8 cellular contexts compared by ENCODE assay signal in the genomic region with DNA sequence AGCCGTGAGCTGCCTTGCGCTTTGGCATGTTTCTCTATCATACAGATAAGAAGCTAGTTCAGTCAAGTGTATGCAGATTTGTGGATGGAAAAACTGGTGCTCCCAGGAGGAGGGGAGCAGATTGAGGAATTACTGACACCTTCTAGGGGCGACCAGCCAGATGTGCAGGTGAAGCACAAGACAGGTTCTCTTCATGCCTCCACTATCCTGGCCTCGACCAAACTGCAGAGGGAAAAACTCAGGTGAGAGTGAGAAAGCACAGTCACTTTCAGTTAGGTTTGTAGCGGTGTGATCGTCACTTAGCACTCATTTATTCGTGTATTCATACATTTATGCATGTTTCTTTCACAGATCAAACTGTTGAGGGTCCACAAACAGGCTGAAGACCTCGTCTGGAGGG. TPM values are rescaled to one million over a fixed set of nuclear protein-coding genes. Genes with fewer than 3 reads are reported as not detected.
A peak's percentile ranks its signal among the peaks of the same experiment; 100 is the strongest.
DNase-seq lines count a peak whose midpoint lies in the region; ATAC-seq and TF ChIP-seq lines count a peak whose summit lies in the region.

No MANE protein-coding gene starts in this region.

- H3K4me3 ChIP-seq in adrenal gland (peak overlapping the region in 3 of 4 donors; percentile 31 to 67 (median 61)), left lung (peak overlapping the region; percentile 90 to 100), thymus (ENCODE audit: low read length) (peak overlapping the region; percentile 97)

- peak overlapping the region; percentile 91 for H3K4me3 Mint-ChIP-seq in activated CD4-positive, alpha-beta T cell treated with anti-CD3 and anti-CD28 coated beads, Interleukin-2, amount 10 ng/mL, durations not matched to agents 24 days and 14 days

- H3K4me1 Mint-ChIP-seq in activated CD4-positive, alpha-beta T cell treated with anti-CD3 and anti-CD28 coated beads, Interleukin-2, amount 10 ng/mL, durations not matched to agents 24 days and 14 days, result peaks cover 41% of the 10 kb centered on the region

- intact Hi-C loops in activated CD4-positive, alpha-beta T cell treated with anti-CD3 and anti-CD28 coated beads, Interleukin-2, amount 10 ng/mL, durations not matched to agents 24 days and 14 days (cut with micrococcal nuclease), result loop anchor here (1.0 kb wide), 1 partner anchor 25 kb away; no protein-coding TSS in a partner anchor
- intact Hi-C loops in adrenal gland (cut with DNase I) (no loop called here), left lung (cut with DNase I) (no loop called here)

- no peaks in the 10 kb centered on the region for H3K27me3 ChIP-seq in adrenal gland
- no peaks in the 10 kb centered on the region for H3K27me3 ChIP-seq in left lung
- H3K27me3 ChIP-seq in thymus (ENCODE audit: control insufficient read depth, insufficient read depth), result no peaks in the 10 kb centered on the region

- no peaks in the 10 kb centered on the region for H3K9me3 ChIP-seq in adrenal gland (replicated peaks in 1 of 3)
- no peaks in the 10 kb centered on the region for H3K9me3 ChIP-seq in left lung
- no peaks in the 10 kb centered on the region for H3K9me3 ChIP-seq in thymus (ENCODE audit: control insufficient read depth)

- H3K27ac ChIP-seq in adrenal gland (peak overlapping the region in 4 of 5 donors; percentile 79 to 87 (median 82)), left lung (peak overlapping the region; percentile 92 to 98), thymus (ENCODE audit: low read depth) (peak overlapping the region; percentile 84)

- H3K27me3 Mint-ChIP-seq in activated CD4-positive, alpha-beta T cell treated with anti-CD3 and anti-CD28 coated beads, Interleukin-2, amount 10 ng/mL, durations not matched to agents 24 days and 14 days, result no peaks in the 10 kb centered on the region

- TF ChIP-seq CTCF in adrenal gland (IDR thresholded peaks at IDR 0.05), result no peak
- no peak for TF ChIP-seq CTCF in left lung (IDR thresholded peaks at IDR 0.05)

- H3K36me3 ChIP-seq in adrenal gland (replicated peaks in 1 of 2) (no peaks in the 10 kb centered on the region), left lung (peaks cover 0 to 8% of the 10 kb centered on the region in 2 donors), thymus (ENCODE audit: control insufficient read depth, insufficient read depth) (peaks cover 15% of the 10 kb centered on the region)

- no peaks in the 10 kb centered on the region for H3K9me3 Mint-ChIP-seq in activated CD4-positive, alpha-beta T cell treated with anti-CD3 and anti-CD28 coated beads, Interleukin-2, amount 10 ng/mL, durations not matched to agents 24 days and 14 days

- no peak for DNase-seq in activated CD4-positive, alpha-beta T cell treated with anti-CD3 and anti-CD28 coated beads, Interleukin-2, amount 10 ng/mL, durations not matched to agents 24 days and 14 days
- DNase-seq in activated CD4-positive, alpha-beta T cell treated with anti-CD3 and anti-CD28 coated beads, Interleukin-2, amount 50 U/mL, for 48 hours, result no peak
- DNase-seq in adrenal gland (peak in 2 of 7 donors; percentile 10 to 52), left lung (no peak), RPMI8226 (no peak), NCI-H1417 treated with DMSO at 0.1 percent for 48 hours (lab: John Stamatoyannopoulos, UW) (no peak)

- peak overlapping the region; percentile 89 for H3K27ac Mint-ChIP-seq in activated CD4-positive, alpha-beta T cell treated with anti-CD3 and anti-CD28 coated beads, Interleukin-2, amount 10 ng/mL, durations not matched to agents 24 days and 14 days

- 20 to 26% (median 25%) methylated on average over 8 of the region's 8 CpGs for WGBS in adrenal gland, 4 donors
- 21% methylated on average over 8 of the region's 8 CpGs for WGBS in thymus

- H3K36me3 Mint-ChIP-seq in activated CD4-positive, alpha-beta T cell treated with anti-CD3 and anti-CD28 coated beads, Interleukin-2, amount 10 ng/mL, durations not matched to agents 24 days and 14 days (ENCODE audit: low read depth), result peaks cover 30% of the 10 kb centered on the region

- ATAC-seq in left lung (no peak), HG02763 (IDR thresholded peaks at IDR 0.05; ENCODE audit: unreplicated experiment) (no peak)

- TF ChIP-seq POLR2A in adrenal gland (IDR thresholded peaks at IDR 0.05), result no peak

- peaks cover 21 to 25% of the 10 kb centered on the region in 2 donors for H3K4me1 ChIP-seq in adrenal gland (replicated peaks in 1 of 2)
- H3K4me1 ChIP-seq in left lung, result peaks cover 17 to 57% of the 10 kb centered on the region in 2 donors
- H3K4me1 ChIP-seq in thymus (ENCODE audit: control insufficient read depth, insufficient read depth, low read length), result peaks cover 26% of the 10 kb centered on the region

RNA-seq across cellular contexts. Expression of gene DBNL, which starts 0.6 kb away (rescaled TPM):
- total RNA-seq in activated CD4-positive, alpha-beta T cell treated with anti-CD3 and anti-CD28 coated beads, Interleukin-2, amount 10 ng/mL, durations not matched to agents 24 days and 14 days, result 127 and 131 TPM in 2 replicates
- 100 to 1,000 TPM in 2 of 8 donors, 10 to 100 TPM in 6; 71.7 to 145 (median 90.2) TPM for total RNA-seq in adrenal gland
- 10 to 100 TPM; 46.2 to 74.0 (median 66.1) TPM for polyA plus RNA-seq in adrenal gland
- 100 to 1,000 TPM in 1 of 2 donors, 10 to 100 TPM in 1; 93.3 to 119 TPM for total RNA-seq in left lung
- 116 TPM for polyA plus RNA-seq in thymus

RNA-seq across cellular contexts. Expression of gene PGAM2, which starts 21.5 kb away (rescaled TPM):
- total RNA-seq in activated CD4-positive, alpha-beta T cell treated with anti-CD3 and anti-CD28 coated beads, Interleukin-2, amount 10 ng/mL, durations not matched to agents 24 days and 14 days, result 0.42 TPM in 1 of 2 replicates, not detected in the other
- 10 to 100 TPM in 1 of 8 donors, 1 to 10 TPM in 6, under 1 TPM in 1; 0.76 to 30.1 (median 4.3) TPM for total RNA-seq in adrenal gland
- 10 to 100 TPM in 2 of 3 donors, 1 to 10 TPM in 1; 2.3 to 20.4 (median 15.8) TPM for polyA plus RNA-seq in adrenal gland
- under 1 TPM in 1 of 2 donors, not detected in 1; 0.79 TPM for total RNA-seq in left lung
- 5.7 TPM for polyA plus RNA-seq in thymus

RNA-seq across cellular contexts. Expression of gene POLM, which starts 38.4 kb away (rescaled TPM):
- total RNA-seq in activated CD4-positive, alpha-beta T cell treated with anti-CD3 and anti-CD28 coated beads, Interleukin-2, amount 10 ng/mL, durations not matched to agents 24 days and 14 days, result 39.3 and 41.9 TPM in 2 replicates
- total RNA-seq in adrenal gland (10 to 100 TPM; 11.3 to 51.8 (median 28.2) TPM), left lung (10 to 100 TPM; 16.7 to 26.4 TPM)
- polyA plus RNA-seq in adrenal gland (10 to 100 TPM in 2 of 3 donors, 1 to 10 TPM in 1; 5.4 to 38.5 (median 21.9) TPM), thymus (38.6 TPM)

RNA-seq across cellular contexts. Expression of gene SPDYE1, which starts 46.2 kb away (rescaled TPM):
- not detected in 2 replicates for total RNA-seq in activated CD4-positive, alpha-beta T cell treated with anti-CD3 and anti-CD28 coated beads, Interleukin-2, amount 10 ng/mL, durations not matched to agents 24 days and 14 days
- total RNA-seq in adrenal gland (under 1 TPM in 1 of 8 donors, not detected in 7; 0.19 TPM), left lung (not detected)
- polyA plus RNA-seq in adrenal gland (not detected), thymus (not detected)
